In the genomic region with DNA sequence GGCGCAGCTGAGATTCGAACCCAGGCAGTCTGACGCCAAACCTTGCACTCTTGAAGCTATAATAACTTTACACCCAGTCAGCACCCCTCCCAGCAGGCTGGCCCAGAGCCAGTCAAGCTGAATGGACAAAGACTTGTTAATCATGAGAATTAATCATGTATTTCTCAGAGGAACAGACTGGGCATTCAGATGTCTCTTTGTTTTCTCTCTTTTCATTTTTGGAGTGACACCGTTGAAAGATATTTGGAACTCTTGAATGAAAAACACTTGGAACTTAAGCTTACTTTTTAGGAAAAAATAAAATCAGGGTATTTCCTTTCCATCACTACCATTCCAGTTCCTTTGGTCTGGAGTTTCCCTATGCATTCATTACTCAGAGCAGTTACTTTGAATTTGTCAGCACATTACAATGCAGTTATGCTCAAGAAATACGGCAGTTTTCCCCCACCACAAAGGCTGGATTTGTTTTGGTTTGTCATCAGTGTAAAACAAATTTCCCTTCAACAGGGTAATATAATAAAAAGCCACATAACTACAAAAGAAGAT, we compare ENCODE assay signal across 11 cellular contexts. TPM values are rescaled to one million over a fixed set of nuclear protein-coding genes. Genes with fewer than 3 reads are reported as not detected.
A peak's percentile ranks its signal among the peaks of the same experiment; 100 is the strongest.
DNase-seq lines count a peak whose midpoint lies in the region; ATAC-seq and TF ChIP-seq lines count a peak whose summit lies in the region.
"Had no signal": no experiment of that assay in that cellular context is flagged by ENCODE, and none has a peak within 500 bp of the region (broad histone marks: within the 10 kb centered on the region; RNA-seq: fewer than 3 reads in every experiment).

No MANE protein-coding gene starts in this region.

- no peaks in the 10 kb centered on the region for H3K4me1 ChIP-seq in naive thymus-derived CD4-positive, alpha-beta T cell (ENCODE audit: control insufficient read depth in 2 of 2, insufficient read depth in 2 of 2, low read length in 2 of 2)

- H3K27me3 ChIP-seq in naive thymus-derived CD4-positive, alpha-beta T cell (ENCODE audit: control insufficient read depth in 2 of 2, insufficient read depth in 2 of 2, low read length in 2 of 2), result no peaks in the 10 kb centered on the region

- no peak overlapping the region for H3K4me3 Mint-ChIP-seq in osteocyte (ENCODE audit: unreplicated experiment)
- H3K4me3 Mint-ChIP-seq in naive thymus-derived CD4-positive, alpha-beta T cell, result no peak overlapping the region
- no peak overlapping the region for H3K4me3 Mint-ChIP-seq in activated T-helper 1 cell treated with anti-CD3 and anti-CD28 coated beads, Interleukin-12 subunit alpha, Interleukin-12 subunit beta, Interleukin-2, Interleukin-4 antibody, amounts not matched to agents 30 ng/mL and 10 ng/mL and 1 ng/mL, durations not matched to agents 14 hours and 24 hours and 36 hours
- H3K4me3 Mint-ChIP-seq: activated T-cell treated with anti-CD3 and anti-CD28 coated beads, Interleukin-2, amount 50 U/mL, for 4 hours; neural crest cell had no signal

- TF ChIP-seq CTCF in osteocyte (IDR thresholded peaks at IDR 0.05) (no peak), coronary artery (IDR thresholded peaks at IDR 0.05) (no peak)

- no peak overlapping the region for H3K27ac ChIP-seq in coronary artery
- no peak overlapping the region for H3K27ac ChIP-seq in naive thymus-derived CD4-positive, alpha-beta T cell (ENCODE audit: low read depth, low read length)

- peaks cover 13% of the 10 kb centered on the region for H3K4me1 Mint-ChIP-seq in osteocyte (ENCODE audit: unreplicated experiment)
- no peaks in the 10 kb centered on the region for H3K4me1 Mint-ChIP-seq in naive thymus-derived CD4-positive, alpha-beta T cell
- no peaks in the 10 kb centered on the region for H3K4me1 Mint-ChIP-seq in activated T-helper 1 cell treated with anti-CD3 and anti-CD28 coated beads, Interleukin-12 subunit alpha, Interleukin-12 subunit beta, Interleukin-2, Interleukin-4 antibody, amounts not matched to agents 30 ng/mL and 10 ng/mL and 1 ng/mL, durations not matched to agents 14 hours and 24 hours and 36 hours (ENCODE audit: low read depth)

- no peaks in the 10 kb centered on the region for H3K36me3 ChIP-seq in naive thymus-derived CD4-positive, alpha-beta T cell (ENCODE audit: control insufficient read depth in 2 of 3, insufficient read depth in 3 of 3, low read length in 3 of 3)

- H3K9me3 ChIP-seq in naive thymus-derived CD4-positive, alpha-beta T cell (ENCODE audit: control insufficient read depth in 2 of 3, low read length in 3 of 3), result no peaks in the 10 kb centered on the region

- no peaks in the 10 kb centered on the region for H3K36me3 Mint-ChIP-seq in osteocyte (ENCODE audit: unreplicated experiment)
- H3K36me3 Mint-ChIP-seq in naive thymus-derived CD4-positive, alpha-beta T cell, result no peaks in the 10 kb centered on the region
- H3K36me3 Mint-ChIP-seq in activated T-helper 1 cell treated with anti-CD3 and anti-CD28 coated beads, Interleukin-12 subunit alpha, Interleukin-12 subunit beta, Interleukin-2, Interleukin-4 antibody, amounts not matched to agents 30 ng/mL and 10 ng/mL and 1 ng/mL, durations not matched to agents 14 hours and 24 hours and 36 hours (ENCODE audit: low read depth), result no peaks in the 10 kb centered on the region

- intact Hi-C loops in naive thymus-derived CD4-positive, alpha-beta T cell (cut with micrococcal nuclease), result no loop called here
- intact Hi-C loops in activated T-helper 1 cell treated with anti-CD3 and anti-CD28 coated beads, Interleukin-12 subunit alpha, Interleukin-12 subunit beta, Interleukin-2, Interleukin-4 antibody, amounts not matched to agents 30 ng/mL and 10 ng/mL and 1 ng/mL, durations not matched to agents 14 hours and 24 hours and 36 hours (cut with micrococcal nuclease), result no loop called here

- POLR2A ChIA-PET in naive thymus-derived CD4-positive, alpha-beta T cell (lab: Charles Lee), result no interaction called here

- DNase-seq in EH (ENCODE audit: low read depth), result peak; percentile 93
- DNase-seq in RPMI7951 (ENCODE audit: low read depth), result peak; percentile 69
- peak; percentile 91 for DNase-seq in fibroblast of peridontal ligament (ENCODE audit: extremely low read depth)
- DNase-seq in osteocyte (ENCODE audit: extremely low spot score, unreplicated experiment), result no peak
- no peak for DNase-seq in stimulated activated CD4-positive, alpha-beta T cell treated with anti-CD3 and anti-CD28 coated beads, Interleukin-1b, Interleukin-23, amount 100 ng/mL, for 48 hours
- DNase-seq in coronary artery (ENCODE audit: low spot score), result no peak
- no peak for DNase-seq in naive thymus-derived CD4-positive, alpha-beta T cell
- no peak for DNase-seq in activated T-helper 1 cell treated with anti-CD3 and anti-CD28 coated beads, Interleukin-12 subunit alpha, Interleukin-12 subunit beta, Interleukin-2, Interleukin-4 antibody, amounts not matched to agents 30 ng/mL and 10 ng/mL and 1 ng/mL, durations not matched to agents 14 hours and 24 hours and 36 hours (ENCODE audit: low spot score)
- DNase-seq: activated T-cell treated with anti-CD3 and anti-CD28 coated beads, Interleukin-2, amount 50 U/mL, for 4 hours; stimulated activated CD8-positive, alpha-beta memory T cell treated with anti-CD3 and anti-CD28 coated beads, Interleukin-4, amount 100 ng/mL, for 48 hours had no signal

- CTCF ChIA-PET in naive thymus-derived CD4-positive, alpha-beta T cell (lab: Charles Lee), result no interaction called here

- H3K27me3 Mint-ChIP-seq in osteocyte (ENCODE audit: unreplicated experiment), result no peaks in the 10 kb centered on the region
- H3K27me3 Mint-ChIP-seq in naive thymus-derived CD4-positive, alpha-beta T cell, result peaks cover 6 to 25% (median 14%) of the 10 kb centered on the region in 5 donors
- peaks cover 3% of the 10 kb centered on the region for H3K27me3 Mint-ChIP-seq in activated T-helper 1 cell treated with anti-CD3 and anti-CD28 coated beads, Interleukin-12 subunit alpha, Interleukin-12 subunit beta, Interleukin-2, Interleukin-4 antibody, amounts not matched to agents 30 ng/mL and 10 ng/mL and 1 ng/mL, durations not matched to agents 14 hours and 24 hours and 36 hours (ENCODE audit: insufficient read depth)

- H3K9me3 Mint-ChIP-seq in osteocyte (ENCODE audit: unreplicated experiment), result no peaks in the 10 kb centered on the region
- H3K9me3 Mint-ChIP-seq in naive thymus-derived CD4-positive, alpha-beta T cell, result peaks cover 0 to 12% (median 1%) of the 10 kb centered on the region in 11 donors
- H3K9me3 Mint-ChIP-seq in activated T-helper 1 cell treated with anti-CD3 and anti-CD28 coated beads, Interleukin-12 subunit alpha, Interleukin-12 subunit beta, Interleukin-2, Interleukin-4 antibody, amounts not matched to agents 30 ng/mL and 10 ng/mL and 1 ng/mL, durations not matched to agents 14 hours and 24 hours and 36 hours, result no peaks in the 10 kb centered on the region
- H3K9me3 Mint-ChIP-seq: activated T-cell treated with anti-CD3 and anti-CD28 coated beads, Interleukin-2, amount 50 U/mL, for 4 hours had no signal

- peak overlapping the region; percentile 62 for H3K27ac Mint-ChIP-seq in osteocyte (ENCODE audit: unreplicated experiment)
- H3K27ac Mint-ChIP-seq in naive thymus-derived CD4-positive, alpha-beta T cell, result no peak overlapping the region
- no peak overlapping the region for H3K27ac Mint-ChIP-seq in activated T-helper 1 cell treated with anti-CD3 and anti-CD28 coated beads, Interleukin-12 subunit alpha, Interleukin-12 subunit beta, Interleukin-2, Interleukin-4 antibody, amounts not matched to agents 30 ng/mL and 10 ng/mL and 1 ng/mL, durations not matched to agents 14 hours and 24 hours and 36 hours

- no peak overlapping the region for H3K4me3 ChIP-seq in coronary artery
- H3K4me3 ChIP-seq in naive thymus-derived CD4-positive, alpha-beta T cell (ENCODE audit: low read length), result no peak overlapping the region

- no peak for ATAC-seq in naive thymus-derived CD4-positive, alpha-beta T cell
- ATAC-seq: activated T-cell treated with anti-CD3 and anti-CD28 coated beads, Interleukin-2, amount 50 U/mL, for 4 hours had no signal

RNA-seq across cellular contexts. Expression of a gene that starts 22.5 kb away (rescaled TPM):
- not detected in 2 replicates for total RNA-seq in RPMI7951 (2014; rRNA removed; shearing (Covaris generic))
- 11.3 and 11.8 TPM in 2 replicates for total RNA-seq in osteocyte
- total RNA-seq in naive thymus-derived CD4-positive, alpha-beta T cell, result under 1 TPM in 1 of 5 experiments, not detected in 4; 0.61 TPM
- not detected for polyA plus RNA-seq in naive thymus-derived CD4-positive, alpha-beta T cell
- not detected in 2 replicates for total RNA-seq in activated T-helper 1 cell treated with anti-CD3 and anti-CD28 coated beads, Interleukin-12 subunit alpha, Interleukin-12 subunit beta, Interleukin-2, Interleukin-4 antibody, amounts not matched to agents 30 ng/mL and 10 ng/mL and 1 ng/mL, durations not matched to agents 14 hours and 24 hours and 36 hours
- total RNA-seq: activated T-cell treated with anti-CD3 and anti-CD28 coated beads, Interleukin-2, amount 50 U/mL, for 4 hours had no signal

Comparison
In these comparisons a context has a peak if more than half of its experiments do, and no peak if none do; other contexts are left out.
1. DNase-seq: peak in EH (single experiment), RPMI7951 (single experiment) and fibroblast of peridontal ligament (single experiment); none in osteocyte (single experiment), stimulated activated CD4-positive, alpha-beta T cell treated with anti-CD3 and anti-CD28 coated beads, Interleukin-1b, Interleukin-23, amount 100 ng/mL, for 48 hours (single experiment), coronary artery (single experiment), naive thymus-derived CD4-positive, alpha-beta T cell (0 of 9) and activated T-helper 1 cell treated with anti-CD3 and anti-CD28 coated beads, Interleukin-12 subunit alpha, Interleukin-12 subunit beta, Interleukin-2, Interleukin-4 antibody, amounts not matched to agents 30 ng/mL and 10 ng/mL and 1 ng/mL, durations not matched to agents 14 hours and 24 hours and 36 hours (single experiment).